8 cellular contexts compared by ENCODE assay signal in genomic region chr7:150876817-150877526, GRCh38. TPM values are rescaled to one million over a fixed set of nuclear protein-coding genes. Genes with fewer than 3 reads are reported as not detected.
DNase-seq lines count a peak whose midpoint lies in the region; ATAC-seq lines count a peak whose summit lies in the region.

No MANE protein-coding gene starts in this region.

- DNase-seq in EL, result peak; percentile 57
- peak; percentile 77 for DNase-seq in M059J (ENCODE audit: low read depth)
- DNase-seq in RPMI8226, result peak; percentile 75
- peak; percentile 18 for DNase-seq in activated naive CD8-positive, alpha-beta T cell treated with anti-CD3 and anti-CD28 coated beads for 36 hours
- DNase-seq in left cardiac atrium, result peak; percentile 62

- H3K4me3 Mint-ChIP-seq in activated naive CD8-positive, alpha-beta T cell treated with anti-CD3 and anti-CD28 coated beads for 36 hours, result no peak overlapping the region

- H3K9me3 Mint-ChIP-seq in activated naive CD8-positive, alpha-beta T cell treated with anti-CD3 and anti-CD28 coated beads for 36 hours, result peaks cover 13% of the 10 kb centered on the region

- intact Hi-C loops in left cardiac atrium (cut with DNase I), result loop anchor here (2.0 to 5.0 kb wide), 2 partner anchors 95 to 98 kb away; no protein-coding TSS in a partner anchor

- H3K27me3 Mint-ChIP-seq in activated naive CD8-positive, alpha-beta T cell treated with anti-CD3 and anti-CD28 coated beads for 36 hours, result peaks cover 3% of the 10 kb centered on the region

- H3K27ac ChIP-seq in rectal smooth muscle tissue (ENCODE audit: low read depth, low read length), result no peak overlapping the region

- H3K9ac ChIP-seq in rectal smooth muscle tissue (ENCODE audit: low read length), result no peak overlapping the region

- peaks cover 2% of the 10 kb centered on the region for H3K36me3 Mint-ChIP-seq in activated naive CD8-positive, alpha-beta T cell treated with anti-CD3 and anti-CD28 coated beads for 36 hours

- ATAC-seq in left cardiac atrium, result peak; percentile 91 to 92
- no peak for ATAC-seq in HG02973 (IDR thresholded peaks at IDR 0.05; ENCODE audit: unreplicated experiment)
- ATAC-seq in HG03025 (IDR thresholded peaks at IDR 0.05; ENCODE audit: low FRiP score, unreplicated experiment), result no peak

- H3K36me3 ChIP-seq in rectal smooth muscle tissue (ENCODE audit: control insufficient read depth, insufficient read depth, low read length), result no peaks in the 10 kb centered on the region

- no peak overlapping the region for H3K27ac Mint-ChIP-seq in activated naive CD8-positive, alpha-beta T cell treated with anti-CD3 and anti-CD28 coated beads for 36 hours

- peaks cover 4% of the 10 kb centered on the region for H3K4me1 Mint-ChIP-seq in activated naive CD8-positive, alpha-beta T cell treated with anti-CD3 and anti-CD28 coated beads for 36 hours

- H3K4me3 ChIP-seq in rectal smooth muscle tissue (ENCODE audit: low read length), result peak overlapping the region; percentile 1

- H3K27me3 ChIP-seq in rectal smooth muscle tissue (ENCODE audit: control insufficient read depth, insufficient read depth, low read length), result no peaks in the 10 kb centered on the region

- H3K4me1 ChIP-seq in rectal smooth muscle tissue (ENCODE audit: control insufficient read depth, insufficient read depth, low read length), result no peaks in the 10 kb centered on the region

RNA-seq across cellular contexts. Expression of gene AOC1, which starts 24.7 kb away (rescaled TPM):
- total RNA-seq in M059J (2014; rRNA removed; shearing (Covaris generic)), result 0.17 TPM in 1 of 2 replicates, not detected in the other
- not detected for total RNA-seq in activated naive CD8-positive, alpha-beta T cell treated with anti-CD3 and anti-CD28 coated beads for 36 hours
- under 1 TPM; 0.21 to 0.37 TPM for total RNA-seq in left cardiac atrium

Comparison
In these comparisons a context has a peak if more than half of its experiments do, and no peak if none do; other contexts are left out.
1. DNase-seq: peak in every context shown above with its lines; median percentile 77 in M059J; 75 in RPMI8226; 62 in left cardiac atrium; 57 in EL; 18 in activated naive CD8-positive, alpha-beta T cell treated with anti-CD3 and anti-CD28 coated beads for 36 hours.
2. ATAC-seq: peak in left cardiac atrium (2 of 2); none in HG02973 (single experiment) and HG03025 (single experiment).